1 cellular context compared by ENCODE assay signal in the genomic region with DNA sequence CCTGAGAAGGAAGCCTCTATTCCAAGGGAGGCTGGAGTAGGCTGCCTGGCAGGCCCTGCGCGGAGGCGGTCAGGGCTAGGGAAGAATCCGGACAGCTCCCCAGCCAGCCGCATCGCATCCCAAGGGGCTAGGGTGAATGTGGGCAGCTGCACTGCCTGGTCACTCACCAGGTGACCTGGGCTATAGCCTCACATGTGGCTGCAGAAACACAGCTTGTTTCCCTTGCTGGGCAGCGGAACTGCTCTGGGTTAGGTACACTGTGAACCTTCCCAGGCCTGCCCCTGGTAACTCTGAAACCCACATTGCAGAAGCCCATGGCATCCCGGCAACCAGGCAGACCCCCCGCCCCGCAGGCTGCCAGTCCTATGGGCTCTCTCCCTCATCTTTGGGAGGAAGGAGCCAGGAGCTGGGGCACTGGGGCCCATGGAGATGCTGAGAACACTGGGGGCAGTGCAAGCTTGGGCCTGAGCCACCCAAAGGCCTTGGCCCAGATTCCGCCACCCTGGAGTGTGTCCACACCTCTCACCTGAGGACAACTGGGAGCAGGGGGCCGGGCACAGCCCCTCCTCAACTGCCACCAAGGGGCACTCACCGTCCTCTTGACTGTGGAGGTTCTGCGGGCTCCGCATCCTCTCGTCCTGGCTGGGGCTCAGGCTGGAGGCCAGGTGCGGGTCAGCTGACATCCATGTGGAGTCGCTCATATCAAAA.
TF ChIP-seq lines count a peak whose summit lies in the region.

No MANE protein-coding gene starts in this region.

TF ChIP-seq in GM23338, 12 proteins besides CTCF, POLR2A, EP300 and RAD21 (continued from another document):
- TF ChIP-seq, protein P1, sequence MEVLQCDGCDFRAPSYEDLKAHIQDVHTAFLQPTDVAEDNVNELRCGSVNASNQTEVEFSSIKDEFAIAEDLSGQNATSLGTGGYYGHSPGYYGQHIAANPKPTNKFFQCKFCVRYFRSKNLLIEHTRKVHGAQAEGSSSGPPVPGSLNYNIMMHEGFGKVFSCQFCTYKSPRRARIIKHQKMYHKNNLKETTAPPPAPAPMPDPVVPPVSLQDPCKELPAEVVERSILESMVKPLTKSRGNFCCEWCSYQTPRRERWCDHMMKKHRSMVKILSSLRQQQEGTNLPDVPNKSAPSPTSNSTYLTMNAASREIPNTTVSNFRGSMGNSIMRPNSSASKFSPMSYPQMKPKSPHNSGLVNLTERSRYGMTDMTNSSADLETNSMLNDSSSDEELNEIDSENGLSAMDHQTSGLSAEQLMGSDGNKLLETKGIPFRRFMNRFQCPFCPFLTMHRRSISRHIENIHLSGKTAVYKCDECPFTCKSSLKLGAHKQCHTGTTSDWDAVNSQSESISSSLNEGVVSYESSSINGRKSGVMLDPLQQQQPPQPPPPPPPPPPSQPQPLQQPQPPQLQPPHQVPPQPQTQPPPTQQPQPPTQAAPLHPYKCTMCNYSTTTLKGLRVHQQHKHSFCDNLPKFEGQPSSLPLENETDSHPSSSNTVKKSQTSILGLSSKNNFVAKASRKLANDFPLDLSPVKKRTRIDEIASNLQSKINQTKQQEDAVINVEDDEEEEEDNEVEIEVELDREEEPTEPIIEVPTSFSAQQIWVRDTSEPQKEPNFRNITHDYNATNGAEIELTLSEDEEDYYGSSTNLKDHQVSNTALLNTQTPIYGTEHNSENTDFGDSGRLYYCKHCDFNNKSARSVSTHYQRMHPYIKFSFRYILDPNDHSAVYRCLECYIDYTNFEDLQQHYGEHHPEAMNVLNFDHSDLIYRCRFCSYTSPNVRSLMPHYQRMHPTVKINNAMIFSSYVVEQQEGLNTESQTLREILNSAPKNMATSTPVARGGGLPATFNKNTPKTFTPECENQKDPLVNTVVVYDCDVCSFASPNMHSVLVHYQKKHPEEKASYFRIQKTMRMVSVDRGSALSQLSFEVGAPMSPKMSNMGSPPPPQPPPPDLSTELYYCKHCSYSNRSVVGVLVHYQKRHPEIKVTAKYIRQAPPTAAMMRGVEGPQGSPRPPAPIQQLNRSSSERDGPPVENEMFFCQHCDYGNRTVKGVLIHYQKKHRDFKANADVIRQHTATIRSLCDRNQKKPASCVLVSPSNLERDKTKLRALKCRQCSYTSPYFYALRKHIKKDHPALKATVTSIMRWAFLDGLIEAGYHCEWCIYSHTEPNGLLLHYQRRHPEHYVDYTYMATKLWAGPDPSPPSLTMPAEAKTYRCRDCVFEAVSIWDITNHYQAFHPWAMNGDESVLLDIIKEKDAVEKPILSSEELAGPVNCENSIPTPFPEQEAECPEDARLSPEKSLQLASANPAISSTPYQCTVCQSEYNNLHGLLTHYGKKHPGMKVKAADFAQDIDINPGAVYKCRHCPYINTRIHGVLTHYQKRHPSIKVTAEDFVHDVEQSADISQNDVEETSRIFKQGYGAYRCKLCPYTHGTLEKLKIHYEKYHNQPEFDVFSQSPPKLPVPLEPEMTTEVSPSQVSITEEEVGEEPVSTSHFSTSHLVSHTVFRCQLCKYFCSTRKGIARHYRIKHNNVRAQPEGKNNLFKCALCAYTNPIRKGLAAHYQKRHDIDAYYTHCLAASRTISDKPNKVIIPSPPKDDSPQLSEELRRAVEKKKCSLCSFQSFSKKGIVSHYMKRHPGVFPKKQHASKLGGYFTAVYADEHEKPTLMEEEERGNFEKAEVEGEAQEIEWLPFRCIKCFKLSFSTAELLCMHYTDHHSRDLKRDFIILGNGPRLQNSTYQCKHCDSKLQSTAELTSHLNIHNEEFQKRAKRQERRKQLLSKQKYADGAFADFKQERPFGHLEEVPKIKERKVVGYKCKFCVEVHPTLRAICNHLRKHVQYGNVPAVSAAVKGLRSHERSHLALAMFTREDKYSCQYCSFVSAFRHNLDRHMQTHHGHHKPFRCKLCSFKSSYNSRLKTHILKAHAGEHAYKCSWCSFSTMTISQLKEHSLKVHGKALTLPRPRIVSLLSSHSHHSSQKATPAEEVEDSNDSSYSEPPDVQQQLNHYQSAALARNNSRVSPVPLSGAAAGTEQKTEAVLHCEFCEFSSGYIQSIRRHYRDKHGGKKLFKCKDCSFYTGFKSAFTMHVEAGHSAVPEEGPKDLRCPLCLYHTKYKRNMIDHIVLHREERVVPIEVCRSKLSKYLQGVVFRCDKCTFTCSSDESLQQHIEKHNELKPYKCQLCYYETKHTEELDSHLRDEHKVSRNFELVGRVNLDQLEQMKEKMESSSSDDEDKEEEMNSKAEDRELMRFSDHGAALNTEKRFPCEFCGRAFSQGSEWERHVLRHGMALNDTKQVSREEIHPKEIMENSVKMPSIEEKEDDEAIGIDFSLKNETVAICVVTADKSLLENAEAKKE (CRISPR knock-in tag; IDR thresholded peaks at IDR 0.05), result no peak
- TF ChIP-seq POLR2AphosphoS5 (IDR thresholded peaks at IDR 0.05; ENCODE audit: low read depth) (no peak), CREB1 (CRISPR knock-in tag; IDR thresholded peaks at IDR 0.05; ENCODE audit: low read depth) (no peak), STAT1 (IDR thresholded peaks at IDR 0.05; ENCODE audit: unreplicated experiment) (no peak), EZH2phosphoT487 (IDR thresholded peaks at IDR 0.05; ENCODE audit: unreplicated experiment) (no peak), JUNB (IDR thresholded peaks at IDR 0.05; ENCODE audit: unreplicated experiment) (no peak), NANOG (IDR thresholded peaks at IDR 0.05; ENCODE audit: borderline replicate concordance) (no peak), ZNF114 (CRISPR knock-in tag; IDR thresholded peaks at IDR 0.05) (no peak), EZH2 (IDR thresholded peaks at IDR 0.05; ENCODE audit: low read depth, unreplicated experiment) (no peak)
- TF ChIP-seq, protein P2, sequence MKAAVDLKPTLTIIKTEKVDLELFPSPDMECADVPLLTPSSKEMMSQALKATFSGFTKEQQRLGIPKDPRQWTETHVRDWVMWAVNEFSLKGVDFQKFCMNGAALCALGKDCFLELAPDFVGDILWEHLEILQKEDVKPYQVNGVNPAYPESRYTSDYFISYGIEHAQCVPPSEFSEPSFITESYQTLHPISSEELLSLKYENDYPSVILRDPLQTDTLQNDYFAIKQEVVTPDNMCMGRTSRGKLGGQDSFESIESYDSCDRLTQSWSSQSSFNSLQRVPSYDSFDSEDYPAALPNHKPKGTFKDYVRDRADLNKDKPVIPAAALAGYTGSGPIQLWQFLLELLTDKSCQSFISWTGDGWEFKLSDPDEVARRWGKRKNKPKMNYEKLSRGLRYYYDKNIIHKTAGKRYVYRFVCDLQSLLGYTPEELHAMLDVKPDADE (IDR thresholded peaks at IDR 0.05), result no peak
- TF ChIP-seq, protein P3, sequence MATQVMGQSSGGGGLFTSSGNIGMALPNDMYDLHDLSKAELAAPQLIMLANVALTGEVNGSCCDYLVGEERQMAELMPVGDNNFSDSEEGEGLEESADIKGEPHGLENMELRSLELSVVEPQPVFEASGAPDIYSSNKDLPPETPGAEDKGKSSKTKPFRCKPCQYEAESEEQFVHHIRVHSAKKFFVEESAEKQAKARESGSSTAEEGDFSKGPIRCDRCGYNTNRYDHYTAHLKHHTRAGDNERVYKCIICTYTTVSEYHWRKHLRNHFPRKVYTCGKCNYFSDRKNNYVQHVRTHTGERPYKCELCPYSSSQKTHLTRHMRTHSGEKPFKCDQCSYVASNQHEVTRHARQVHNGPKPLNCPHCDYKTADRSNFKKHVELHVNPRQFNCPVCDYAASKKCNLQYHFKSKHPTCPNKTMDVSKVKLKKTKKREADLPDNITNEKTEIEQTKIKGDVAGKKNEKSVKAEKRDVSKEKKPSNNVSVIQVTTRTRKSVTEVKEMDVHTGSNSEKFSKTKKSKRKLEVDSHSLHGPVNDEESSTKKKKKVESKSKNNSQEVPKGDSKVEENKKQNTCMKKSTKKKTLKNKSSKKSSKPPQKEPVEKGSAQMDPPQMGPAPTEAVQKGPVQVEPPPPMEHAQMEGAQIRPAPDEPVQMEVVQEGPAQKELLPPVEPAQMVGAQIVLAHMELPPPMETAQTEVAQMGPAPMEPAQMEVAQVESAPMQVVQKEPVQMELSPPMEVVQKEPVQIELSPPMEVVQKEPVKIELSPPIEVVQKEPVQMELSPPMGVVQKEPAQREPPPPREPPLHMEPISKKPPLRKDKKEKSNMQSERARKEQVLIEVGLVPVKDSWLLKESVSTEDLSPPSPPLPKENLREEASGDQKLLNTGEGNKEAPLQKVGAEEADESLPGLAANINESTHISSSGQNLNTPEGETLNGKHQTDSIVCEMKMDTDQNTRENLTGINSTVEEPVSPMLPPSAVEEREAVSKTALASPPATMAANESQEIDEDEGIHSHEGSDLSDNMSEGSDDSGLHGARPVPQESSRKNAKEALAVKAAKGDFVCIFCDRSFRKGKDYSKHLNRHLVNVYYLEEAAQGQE (IDR thresholded peaks at IDR 0.05; ENCODE audit: unreplicated experiment), result no peak
